13 cellular contexts compared by ENCODE assay signal in genomic region chr11:3157381-3158130, GRCh38. TPM values are rescaled to one million over a fixed set of nuclear protein-coding genes. Genes with fewer than 3 reads are reported as not detected.
DNase-seq lines count a peak whose midpoint lies in the region; ATAC-seq and TF ChIP-seq lines count a peak whose summit lies in the region.
"Had no signal": no experiment of that assay in that cellular context is flagged by ENCODE, and none has a peak within 500 bp of the region (broad histone marks: within the 10 kb centered on the region; RNA-seq: fewer than 3 reads in every experiment).

No MANE protein-coding gene starts in this region.

- H3K36me3 ChIP-seq in aorta (ENCODE audit: control insufficient read depth in 1 of 2, insufficient read depth in 2 of 2, low read length in 1 of 2): no peaks in the 10 kb centered on the region
- H3K36me3 ChIP-seq in colonic mucosa: no peaks in the 10 kb centered on the region
- H3K36me3 ChIP-seq: upper lobe of left lung had no signal

- H3K4me3 Mint-ChIP-seq in chondrocyte (ENCODE audit: unreplicated experiment): no peak overlapping the region
- peak overlapping the region; percentile 62 for H3K4me3 Mint-ChIP-seq in natural killer cell treated with Interleukin-12 subunit alpha and Interleukin-12 subunit beta and Interleukin-15 and Interleukin-18, amount 100 ng/mL, for 72 hours

- TF ChIP-seq CTCF in chondrocyte (IDR thresholded peaks at IDR 0.05) (no peak), colonic mucosa (IDR thresholded peaks at IDR 0.05) (no peak)

- peaks cover 2% of the 10 kb centered on the region for H3K36me3 Mint-ChIP-seq in chondrocyte (ENCODE audit: low read depth)
- no peaks in the 10 kb centered on the region for H3K36me3 Mint-ChIP-seq in natural killer cell treated with Interleukin-12 subunit alpha and Interleukin-12 subunit beta and Interleukin-15 and Interleukin-18, amount 100 ng/mL, for 72 hours
- H3K36me3 Mint-ChIP-seq: naive B cell had no signal

- DNase-seq in Right ventricle myocardium inferior (ENCODE audit: missing footprints) (peak; percentile 58), cardiac septum (ENCODE audit: low spot score) (no peak), chondrocyte (ENCODE audit: low spot score) (peak; percentile 85), aorta (peak; percentile 54 to 76), SK-N-DZ (ENCODE audit: low spot score) (no peak), colonic mucosa (no peak)
- peak; percentile 86 for DNase-seq in natural killer cell treated with Interleukin-12 subunit alpha and Interleukin-12 subunit beta and Interleukin-15 and Interleukin-18, amount 100 ng/mL, for 72 hours (ENCODE audit: low spot score)
- DNase-seq: GDM1; naive B cell; NCI-H69; stimulated activated CD4-positive, alpha-beta T cell treated with anti-CD3 and anti-CD28 coated beads, Interleukin-2, amount 100 ng/mL, for 48 hours had no signal

- 67 to 69% methylated on average over 22 of the region's 22 CpGs for WGBS in aorta, 2 donors

- H3K9ac ChIP-seq in colonic mucosa (ENCODE audit: low read depth in 2 of 2, low read length in 2 of 2): peak overlapping the region in 1 of 2 donors; percentile 50

- H3K27ac ChIP-seq in aorta (ENCODE audit: low read depth in 1 of 2, low read length in 2 of 2) (peak overlapping the region in 1 of 2 donors; percentile 25), colonic mucosa (no peak overlapping the region)

- peaks cover 90% of the 10 kb centered on the region for H3K4me1 Mint-ChIP-seq in chondrocyte (ENCODE audit: low read depth)
- peaks cover 51 to 69% of the 10 kb centered on the region in 2 donors for H3K4me1 Mint-ChIP-seq in natural killer cell treated with Interleukin-12 subunit alpha and Interleukin-12 subunit beta and Interleukin-15 and Interleukin-18, amount 100 ng/mL, for 72 hours (ENCODE audit: low read depth in 2 of 2)

- no peak for ATAC-seq in Right ventricle myocardium inferior
- ATAC-seq in natural killer cell treated with Interleukin-12 subunit alpha and Interleukin-12 subunit beta and Interleukin-15 and Interleukin-18, amount 100 ng/mL, for 72 hours: peak; percentile 87 to 89
- no peak for ATAC-seq in aorta (ENCODE audit: low FRiP score)
- ATAC-seq in GM21737 (IDR thresholded peaks at IDR 0.05; ENCODE audit: unreplicated experiment): no peak

- H3K4me1 ChIP-seq in aorta (ENCODE audit: control insufficient read depth in 1 of 2, insufficient read depth in 2 of 2, low read length in 2 of 2) (no peaks in the 10 kb centered on the region), colonic mucosa (peaks cover 17% of the 10 kb centered on the region)

- no peak overlapping the region for H3K27ac Mint-ChIP-seq in chondrocyte (ENCODE audit: unreplicated experiment)
- H3K27ac Mint-ChIP-seq in natural killer cell treated with Interleukin-12 subunit alpha and Interleukin-12 subunit beta and Interleukin-15 and Interleukin-18, amount 100 ng/mL, for 72 hours: peak overlapping the region; percentile 80 to 89

- H3K9me3 ChIP-seq in aorta (ENCODE audit: control insufficient read depth, low read length) (no peaks in the 10 kb centered on the region), colonic mucosa (no peaks in the 10 kb centered on the region)
- H3K9me3 ChIP-seq: upper lobe of left lung had no signal

- no peaks in the 10 kb centered on the region for H3K27me3 Mint-ChIP-seq in chondrocyte (ENCODE audit: low read depth)
- no peaks in the 10 kb centered on the region for H3K27me3 Mint-ChIP-seq in natural killer cell treated with Interleukin-12 subunit alpha and Interleukin-12 subunit beta and Interleukin-15 and Interleukin-18, amount 100 ng/mL, for 72 hours

- H3K27me3 ChIP-seq in aorta (ENCODE audit: control insufficient read depth in 1 of 2, insufficient read depth in 2 of 2, low read length in 1 of 2) (no peaks in the 10 kb centered on the region), colonic mucosa (no peaks in the 10 kb centered on the region)
- H3K27me3 ChIP-seq: upper lobe of left lung had no signal

- no peak overlapping the region for H3K4me3 ChIP-seq in aorta (ENCODE audit: low read length in 2 of 2)
- H3K4me3 ChIP-seq in colonic mucosa: no peak overlapping the region
- H3K4me3 ChIP-seq: upper lobe of left lung had no signal

- no peaks in the 10 kb centered on the region for H3K9me3 Mint-ChIP-seq in chondrocyte (ENCODE audit: low read depth)
- H3K9me3 Mint-ChIP-seq in natural killer cell treated with Interleukin-12 subunit alpha and Interleukin-12 subunit beta and Interleukin-15 and Interleukin-18, amount 100 ng/mL, for 72 hours: no peaks in the 10 kb centered on the region

- intact Hi-C loops in Right ventricle myocardium inferior (cut with DNase I): no loop called here
- intact Hi-C loops in cardiac septum (cut with DNase I): no loop called here
- intact Hi-C loops in aorta (cut with DNase I): loop anchor here in 1 of 2 donors (5.0 kb wide), 1 partner anchor 35 kb away; no protein-coding TSS in a partner anchor
- intact Hi-C loops in colonic mucosa (cut with DNase I): no loop called here

RNA-seq across cellular contexts. Expression of gene OSBPL5, which starts 7.6 kb away (rescaled TPM):
- 18.4 TPM for total RNA-seq in Right ventricle myocardium inferior
- 16.6 TPM for total RNA-seq in cardiac septum
- 43.9 to 78.9 TPM (median 47.6 TPM) in 3 replicates for total RNA-seq in chondrocyte
- 10 to 100 TPM; 58.3 to 74.6 TPM for total RNA-seq in natural killer cell treated with Interleukin-12 subunit alpha and Interleukin-12 subunit beta and Interleukin-15 and Interleukin-18, amount 100 ng/mL, for 72 hours
- 10 to 100 TPM; 64.1 to 69.1 TPM for total RNA-seq in aorta
- polyA plus RNA-seq in aorta: 10 to 100 TPM; 11.9 to 48.4 TPM
- 8.8 and 13.4 TPM in 2 replicates for polyA plus RNA-seq in SK-N-DZ (2014; cell fraction: cytosol; rRNA removed)
- polyA plus RNA-seq in SK-N-DZ (2014; cell fraction: nucleus; rRNA removed): 54.1 and 79.0 TPM in 2 replicates
- 10 to 100 TPM; 34.0 to 69.5 TPM for total RNA-seq in colonic mucosa

Comparison
In these comparisons a context has a peak if more than half of its experiments do, and no peak if none do; other contexts are left out.
1. DNase-seq: peak in Right ventricle myocardium inferior (single experiment), chondrocyte (single experiment), natural killer cell treated with Interleukin-12 subunit alpha and Interleukin-12 subunit beta and Interleukin-15 and Interleukin-18, amount 100 ng/mL, for 72 hours (single experiment) and aorta (2 of 2); none in cardiac septum (single experiment), SK-N-DZ (single experiment) and colonic mucosa (single experiment).
2. ATAC-seq: peak in natural killer cell treated with Interleukin-12 subunit alpha and Interleukin-12 subunit beta and Interleukin-15 and Interleukin-18, amount 100 ng/mL, for 72 hours (2 of 2); none in Right ventricle myocardium inferior (single experiment), aorta (single experiment) and GM21737 (single experiment).